ENCODE assay signal across 8 cellular contexts in the genomic region with DNA sequence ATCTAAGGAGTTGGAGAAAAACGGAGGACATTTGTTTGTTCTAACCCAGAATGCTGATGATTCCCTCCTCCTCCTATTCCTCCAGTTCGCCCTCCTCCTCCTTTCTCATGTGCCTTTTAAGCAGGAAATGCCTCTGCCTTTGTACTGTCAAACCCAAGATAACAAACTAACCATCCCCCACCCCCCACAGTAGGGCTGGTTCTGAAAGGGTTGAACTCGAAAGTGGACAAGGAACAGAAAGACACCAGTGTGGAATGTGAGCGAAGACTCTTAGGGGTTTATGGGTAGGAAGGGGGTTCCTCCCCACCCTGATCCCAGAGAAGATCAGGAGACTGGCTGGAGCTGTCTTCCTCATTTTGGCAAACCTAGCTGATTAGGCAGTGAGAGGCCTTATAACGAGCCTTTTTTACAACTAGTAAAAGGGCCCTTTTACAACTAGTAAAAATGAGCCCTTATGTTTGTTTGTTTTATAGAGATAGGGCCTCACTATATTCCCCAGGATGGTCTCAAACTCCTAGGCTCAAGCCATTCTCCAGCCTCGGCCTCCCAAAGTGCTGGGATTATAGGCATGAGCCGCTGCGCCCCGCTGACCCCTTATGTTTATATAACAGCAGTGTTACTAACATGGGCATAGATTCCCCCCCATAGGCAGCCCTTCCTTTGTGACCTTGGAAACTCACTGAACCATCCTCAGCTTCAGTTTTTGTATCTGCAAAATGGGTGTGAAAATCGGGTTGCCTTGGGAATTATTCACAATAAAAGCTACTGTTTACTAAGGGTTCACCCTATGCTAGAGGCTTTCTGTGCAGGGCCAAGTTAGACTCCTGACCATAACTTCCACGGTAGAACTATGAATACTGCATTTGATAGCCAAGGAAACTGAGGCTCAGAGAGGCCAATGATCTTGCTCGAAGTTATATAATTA. TPM values are rescaled to one million over a fixed set of nuclear protein-coding genes. Genes with fewer than 3 reads are reported as not detected.
A peak's percentile ranks its signal among the peaks of the same experiment; 100 is the strongest.
DNase-seq lines count a peak whose midpoint lies in the region; ATAC-seq and TF ChIP-seq lines count a peak whose summit lies in the region.

No MANE protein-coding gene starts in this region.

- H3K9ac ChIP-seq in GM23248 (peak overlapping the region; percentile 76), SK-N-SH (peak overlapping the region; percentile 76), duodenal mucosa (ENCODE audit: low read depth in 1 of 2, low read length in 2 of 2) (peak overlapping the region; percentile 63 to 74)

- CTCF ChIA-PET in SK-N-SH (lab: Yijun Ruan, JAX) = interaction anchor here (0.6 to 5.2 kb wide), 42 partner anchors 9 to 987 kb away, joined by 3 to 50 read pairs (median 8); no protein-coding TSS in a partner anchor

- no peak for TF ChIP-seq RAD21 in SK-N-SH (IDR thresholded peaks at IDR 0.05; ENCODE audit: low read length)

- H4K20me1 ChIP-seq in GM23248 (ENCODE audit: insufficient read depth) = no peaks in the 10 kb centered on the region
- no peaks in the 10 kb centered on the region for H4K20me1 ChIP-seq in SK-N-SH (ENCODE audit: insufficient read depth)

- in situ Hi-C loops in GM23248 (cut with MboI) = no loop called here

- H3K4me3 ChIP-seq in GM23248 (peak overlapping the region; percentile 75), SK-N-SH (ENCODE audit: low read depth in 2 of 2, low read length in 1 of 2) (peak overlapping the region; percentile 57 to 95), duodenal mucosa (ENCODE audit: low read depth in 1 of 2, low read length in 2 of 2) (peak overlapping the region; percentile 68 to 90), lung (peak overlapping the region; percentile 59), thoracic aorta (peak overlapping the region; percentile 81)

- 33 to 35% methylated on average over 12 of the region's 12 CpGs for WGBS in GM23248 (ENCODE audit: low coverage in 1 of 2, low lambda C conversion rate in 2 of 2, missing lambda C conversion rate in 2 of 2), 2 experiments
- WGBS in SK-N-SH (ENCODE audit: low lambda C conversion rate) = 57% methylated on average over 12 of the region's 12 CpGs
- 39 to 44% methylated on average over 12 of the region's 12 CpGs for WGBS in lung, 2 donors

- peak overlapping the region; percentile 90 for H2AFZ ChIP-seq in GM23248
- peak overlapping the region; percentile 91; the same call in 1 of the 2 replicates for H2AFZ ChIP-seq in SK-N-SH (ENCODE audit: low read depth)

- H3K36me3 ChIP-seq in GM23248 (ENCODE audit: low read depth) (no peaks in the 10 kb centered on the region), SK-N-SH (replicated peaks in 1 of 2; ENCODE audit: control insufficient read depth in 1 of 2, insufficient read depth in 2 of 2, low read length in 1 of 2) (no peaks in the 10 kb centered on the region), duodenal mucosa (ENCODE audit: control insufficient read depth in 1 of 2, insufficient read depth in 2 of 2, low read length in 2 of 2) (no peaks in the 10 kb centered on the region), lung (ENCODE audit: control insufficient read depth in 2 of 2, insufficient read depth in 2 of 2, low read length in 2 of 2) (no peaks in the 10 kb centered on the region), thoracic aorta (no peaks in the 10 kb centered on the region)

- H3K9me3 ChIP-seq in GM23248 (ENCODE audit: low read depth) (no peaks in the 10 kb centered on the region), SK-N-SH (no peaks in the 10 kb centered on the region), duodenal mucosa (ENCODE audit: control insufficient read depth in 1 of 2, low read length in 2 of 2) (no peaks in the 10 kb centered on the region), lung (ENCODE audit: control insufficient read depth in 2 of 2, insufficient read depth in 1 of 2, low read length in 1 of 2) (no peaks in the 10 kb centered on the region), thoracic aorta (no peaks in the 10 kb centered on the region)

- ATAC-seq in lung (ENCODE audit: insufficient read depth, low FRiP score) (peak; percentile 4), thoracic aorta (ENCODE audit: insufficient number of reproducible peaks, low FRiP score, low read depth) (no peak), GM18505 (IDR thresholded peaks at IDR 0.05; ENCODE audit: unreplicated experiment) (no peak), GM19035 (IDR thresholded peaks at IDR 0.05; ENCODE audit: unreplicated experiment) (no peak)

- no peak for TF ChIP-seq EP300 in SK-N-SH (IDR thresholded peaks at IDR 0.05; ENCODE audit: borderline replicate concordance in 1 of 2, low read depth in 1 of 2, low read length in 1 of 2)

- DNase-seq in AG08395 (ENCODE audit: low spot score) (peak; percentile 33), GM23248 (peak; percentile 68), SK-N-SH (peak; percentile 43), lung (ENCODE audit: low spot score) (peak; percentile 46), thoracic aorta (ENCODE audit: low spot score) (no peak)

- H3K27ac ChIP-seq in GM23248 (peak overlapping the region; percentile 69), SK-N-SH (ENCODE audit: low read depth in 2 of 2, low read length in 1 of 2) (peak overlapping the region; percentile 88 to 91), duodenal mucosa (ENCODE audit: low read depth, low read length) (peak overlapping the region; percentile 45), lung (ENCODE audit: low read depth in 1 of 2, low read length in 1 of 2) (peak overlapping the region; percentile 96 to 97), thoracic aorta (peak overlapping the region; percentile 71 to 77)

- H3K4me1 ChIP-seq in GM23248 (ENCODE audit: insufficient read depth) = peaks cover 19% of the 10 kb centered on the region; the same call in 1 of the 2 replicates
- peaks cover 12 to 14% of the 10 kb centered on the region in 2 experiments; a peak in 2 of 4 replicates for H3K4me1 ChIP-seq in SK-N-SH (ENCODE audit: control insufficient read depth in 1 of 2, insufficient read depth in 2 of 2, low read depth in 1 of 2, low read length in 1 of 2)
- peaks cover 25 to 34% of the 10 kb centered on the region in 2 donors for H3K4me1 ChIP-seq in duodenal mucosa (ENCODE audit: control insufficient read depth in 1 of 2, insufficient read depth in 2 of 2, low read length in 2 of 2)
- H3K4me1 ChIP-seq in lung (ENCODE audit: control insufficient read depth in 2 of 2, insufficient read depth in 2 of 2, low read length in 2 of 2) = peaks cover 3% of the 10 kb centered on the region in 2 donors
- H3K4me1 ChIP-seq in thoracic aorta (ENCODE audit: control insufficient read depth in 1 of 2, low read depth in 2 of 2) = peaks cover 23 to 24% of the 10 kb centered on the region in 2 donors

- H3K79me2 ChIP-seq in GM23248 (ENCODE audit: insufficient read depth) (peaks cover 58% of the 10 kb centered on the region), SK-N-SH (ENCODE audit: insufficient read depth) (peaks cover 73% of the 10 kb centered on the region)

- peak overlapping the region; percentile 90 for H3K4me2 ChIP-seq in GM23248 (ENCODE audit: unreplicated experiment)
- H3K4me2 ChIP-seq in SK-N-SH = peak overlapping the region; percentile 95

- TF ChIP-seq CTCF in SK-N-SH (IDR thresholded peaks at IDR 0.05) = no peak
- no peak for TF ChIP-seq CTCF in lung (IDR thresholded peaks at IDR 0.05; ENCODE audit: control extremely low read depth, extremely low read depth)
- no peak for TF ChIP-seq CTCF in thoracic aorta (IDR thresholded peaks at IDR 0.05)

- TF ChIP-seq POLR2A in GM18505 (IDR thresholded peaks at IDR 0.05; ENCODE audit: borderline replicate concordance, extremely low read depth, insufficient read depth, insufficient read length) = no peak

- H3F3A ChIP-seq in GM23248 (ENCODE audit: insufficient read depth) = peaks cover 28% of the 10 kb centered on the region
- H3F3A ChIP-seq in SK-N-SH (replicated peaks; ENCODE audit: insufficient read depth) = peaks cover 16% of the 10 kb centered on the region

- no peaks in the 10 kb centered on the region for H3K9me2 ChIP-seq in GM23248 (ENCODE audit: insufficient read depth)
- no peaks in the 10 kb centered on the region for H3K9me2 ChIP-seq in SK-N-SH

- no peaks in the 10 kb centered on the region for H3K27me3 ChIP-seq in GM23248 (replicated peaks; ENCODE audit: insufficient read depth)
- no peaks in the 10 kb centered on the region for H3K27me3 ChIP-seq in SK-N-SH (ENCODE audit: insufficient read depth)
- no peaks in the 10 kb centered on the region for H3K27me3 ChIP-seq in duodenal mucosa (ENCODE audit: control insufficient read depth in 1 of 2, insufficient read depth in 2 of 2, low read length in 2 of 2)
- no peaks in the 10 kb centered on the region for H3K27me3 ChIP-seq in lung (ENCODE audit: control insufficient read depth, insufficient read depth)
- H3K27me3 ChIP-seq in thoracic aorta (replicated peaks; ENCODE audit: insufficient read depth) = no peaks in the 10 kb centered on the region

- POLR2A ChIA-PET in SK-N-SH (lab: Yijun Ruan, JAX) = interaction anchor here (1.0 to 2.3 kb wide), 7 partner anchors 16 to 152 kb away, joined by 4 to 18 read pairs (median 6); no protein-coding TSS in a partner anchor

TF ChIP-seq in SK-N-SH, 30 proteins besides CTCF, POLR2A, EP300 and RAD21 (continues in another document):
- TF ChIP-seq, protein P1, sequence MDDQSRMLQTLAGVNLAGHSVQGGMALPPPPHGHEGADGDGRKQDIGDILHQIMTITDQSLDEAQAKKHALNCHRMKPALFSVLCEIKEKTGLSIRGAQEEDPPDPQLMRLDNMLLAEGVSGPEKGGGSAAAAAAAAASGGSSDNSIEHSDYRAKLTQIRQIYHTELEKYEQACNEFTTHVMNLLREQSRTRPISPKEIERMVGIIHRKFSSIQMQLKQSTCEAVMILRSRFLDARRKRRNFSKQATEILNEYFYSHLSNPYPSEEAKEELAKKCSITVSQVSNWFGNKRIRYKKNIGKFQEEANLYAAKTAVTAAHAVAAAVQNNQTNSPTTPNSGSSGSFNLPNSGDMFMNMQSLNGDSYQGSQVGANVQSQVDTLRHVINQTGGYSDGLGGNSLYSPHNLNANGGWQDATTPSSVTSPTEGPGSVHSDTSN (IDR thresholded peaks at IDR 0.05) = peak; percentile 6; the same call in 1 of the 2 replicates
- TF ChIP-seq CHD2 (IDR thresholded peaks at IDR 0.05; ENCODE audit: low read length, partially characterized antibody) = peak; percentile 62

RNA-seq across cellular contexts. Expression of a gene that starts 1.1 kb away (rescaled TPM):
- total RNA-seq in GM23248 (2014; rRNA removed; shearing (Covaris generic)) = 20.5 and 24.0 TPM in 2 replicates
- polyA plus RNA-seq in GM23248 (2016; fragmentation: Nextera tagmentation; extraction: Ambion mirVana) (38.1 and 47.4 TPM in 2 replicates), SK-N-SH (2012; rRNA removed) (6.2 and 9.2 TPM in 2 replicates), lung (10 to 100 TPM; 12.7 to 21.1 TPM)
- polyA plus RNA-seq in SK-N-SH (2012; cell fraction: cytosol; rRNA removed) = 8.2 and 10.6 TPM in 2 replicates
- polyA plus RNA-seq in SK-N-SH (2012; cell fraction: nucleus; rRNA removed) = 10.2 and 20.1 TPM in 2 replicates
- total RNA-seq in lung (100 to 1,000 TPM in 1 of 2 donors, 10 to 100 TPM in 1; 57.7 to 138 TPM), thoracic aorta (100 to 1,000 TPM in 1 of 2 donors, 10 to 100 TPM in 1; 71.3 to 152 TPM)

RNA-seq across cellular contexts. Expression of a gene that starts 3.2 kb away (rescaled TPM):
- total RNA-seq in GM23248 (2014; rRNA removed; shearing (Covaris generic)) = 0.22 and 0.25 TPM in 2 replicates
- polyA plus RNA-seq in GM23248 (2016; fragmentation: Nextera tagmentation; extraction: Ambion mirVana) (0.15 and 0.20 TPM in 2 replicates), SK-N-SH (2012; rRNA removed) (2.5 and 2.7 TPM in 2 replicates), lung (10 to 100 TPM; 19.8 to 26.8 TPM)
- 2.0 and 2.3 TPM in 2 replicates for polyA plus RNA-seq in SK-N-SH (2012; cell fraction: cytosol; rRNA removed)
- polyA plus RNA-seq in SK-N-SH (2012; cell fraction: nucleus; rRNA removed) = 4.0 and 5.2 TPM in 2 replicates
- total RNA-seq in lung (10 to 100 TPM; 33.0 to 34.8 TPM), thoracic aorta (1 to 10 TPM in 1 of 2 donors, under 1 TPM in 1; 0.85 to 2.3 TPM)

Comparison
In these comparisons a context has a peak if more than half of its experiments do, and no peak if none do; other contexts are left out.
1. H3K27ac ChIP-seq: peak in every context shown above with its lines; median percentile 96 in lung; 90 in SK-N-SH; 74 in thoracic aorta; 69 in GM23248; 45 in duodenal mucosa.
2. RNA of a gene that starts 3.2 kb away (total RNA-seq): 33.0 to 34.8 TPM in lung; 0.85 to 2.3 TPM in thoracic aorta and 0.22 to 0.25 TPM in GM23248; every median in the first group is over 10 times any median in the second.
3. Peak in every context shown above with its lines, with median percentiles within 50 percentile points of each other: H3K4me3 ChIP-seq and H3K9ac ChIP-seq.